33 cellular contexts compared by ENCODE assay signal in the genomic region with DNA sequence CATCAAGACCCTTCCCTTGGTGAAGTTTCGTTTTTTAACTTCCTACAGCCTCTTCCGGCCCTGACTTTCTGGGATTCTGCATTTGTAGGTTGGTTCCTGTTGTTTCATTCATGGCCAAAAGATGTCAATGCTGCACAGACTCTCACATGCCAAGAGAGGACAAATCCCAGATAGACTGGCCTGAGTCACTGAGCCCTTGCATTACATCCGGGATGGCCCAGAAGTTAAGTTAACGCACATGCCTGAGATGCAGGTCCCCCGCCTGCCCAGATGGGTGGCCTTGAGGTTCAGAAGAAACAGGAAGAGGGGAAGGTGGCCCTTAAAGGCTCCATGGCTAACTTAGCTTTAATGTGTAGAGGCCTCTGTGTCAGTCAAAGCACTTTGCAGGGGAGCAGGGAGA. TPM values are rescaled to one million over a fixed set of nuclear protein-coding genes. Genes with fewer than 3 reads are reported as not detected.
A peak's percentile ranks its signal among the peaks of the same experiment; 100 is the strongest.
DNase-seq lines count a peak whose midpoint lies in the region; ATAC-seq, FAIRE-seq and TF ChIP-seq lines count a peak whose summit lies in the region.
"Had no signal": no experiment of that assay in that cellular context is flagged by ENCODE, and none has a peak within 500 bp of the region (broad histone marks: within the 10 kb centered on the region; RNA-seq: fewer than 3 reads in every experiment).

No MANE protein-coding gene starts in this region.

- H3K4me1 ChIP-seq in keratinocyte (ENCODE audit: control insufficient read depth, extremely low read depth, insufficient read depth, low read length), result peaks cover 21% of the 10 kb centered on the region
- H3K4me1 ChIP-seq: A549 had no signal

- H2AFZ ChIP-seq in keratinocyte (ENCODE audit: control insufficient read depth, low read length), result no peak overlapping the region

- no peaks in the 10 kb centered on the region for H3K9me1 ChIP-seq in keratinocyte (ENCODE audit: control insufficient read depth, extremely low read depth, insufficient read depth, low read length)

- no peak for TF ChIP-seq CTCF in keratinocyte (optimal IDR thresholded peaks at IDR 0.05 in 1 of 3, IDR thresholded peaks at IDR 0.05 in 1 of 3, conservative IDR thresholded peaks at IDR 0.05 in 1 of 3; ENCODE audit: extremely low read depth in 1 of 3, insufficient read depth in 2 of 3, low read length in 3 of 3)
- TF ChIP-seq CTCF in endothelial cell (IDR thresholded peaks at IDR 0.05; ENCODE audit: unreplicated experiment), result no peak

- no peaks in the 10 kb centered on the region for H3K36me3 Mint-ChIP-seq in endothelial cell (ENCODE audit: low read depth, unreplicated experiment)
- H3K36me3 Mint-ChIP-seq in T-helper 2 cell treated with Interferon-gamma antibody and Interleukin-4, amounts not matched to agents 5 μg/mL and 100 μg/mL, for 36 hours (ENCODE audit: low read depth), result no peaks in the 10 kb centered on the region
- H3K36me3 Mint-ChIP-seq: activated naive CD4-positive, alpha-beta T cell treated with anti-CD3 and anti-CD28 coated beads, Interleukin-2, amount 50 U/mL, for 24 hours; CD4-positive, alpha-beta memory T cell; mesothelial cell of epicardium had no signal

- H3K4me3 Mint-ChIP-seq in endothelial cell (ENCODE audit: unreplicated experiment), result no peak overlapping the region
- no peak overlapping the region for H3K4me3 Mint-ChIP-seq in T-helper 2 cell treated with Interferon-gamma antibody and Interleukin-4, amounts not matched to agents 5 μg/mL and 100 μg/mL, for 36 hours
- H3K4me3 Mint-ChIP-seq: activated CD4-positive, alpha-beta memory T cell treated with anti-CD3 and anti-CD28 coated beads, Interleukin-2, amount 10 ng/mL, durations not matched to agents 7 days and 5 days; activated naive CD4-positive, alpha-beta T cell treated with anti-CD3 and anti-CD28 coated beads, Interleukin-2, amount 50 U/mL, for 24 hours; mesothelial cell of epicardium; T-helper 1 cell treated with Interleukin-12 subunit alpha and Interleukin-12 subunit beta and Interleukin-4 antibody, amounts not matched to agents 30 μg/mL and 1 μg/mL, for 36 hours had no signal

- dilution Hi-C loops in keratinocyte (cut with MboI; ENCODE audit: extremely low pct_ligation_motif_present, low sequenced_read_pairs), result loop anchor here (25.0 kb wide), 1 partner anchor 314 kb away; no protein-coding TSS in a partner anchor

- no peaks in the 10 kb centered on the region for H3K9me3 ChIP-seq in keratinocyte (ENCODE audit: control insufficient read depth, low read depth, low read length)
- H3K9me3 ChIP-seq: A549, sigmoid colon, stomach had no signal

- no peaks in the 10 kb centered on the region for H4K20me1 ChIP-seq in keratinocyte (ENCODE audit: control insufficient read depth, extremely low read depth, insufficient read depth, low read length)

- no peak overlapping the region for H3K27ac Mint-ChIP-seq in endothelial cell (ENCODE audit: unreplicated experiment)
- no peak overlapping the region for H3K27ac Mint-ChIP-seq in T-helper 2 cell treated with Interferon-gamma antibody and Interleukin-4, amounts not matched to agents 5 μg/mL and 100 μg/mL, for 36 hours
- H3K27ac Mint-ChIP-seq: activated CD4-positive, alpha-beta memory T cell treated with anti-CD3 and anti-CD28 coated beads, Interleukin-2, amount 10 ng/mL, durations not matched to agents 7 days and 5 days; activated naive CD4-positive, alpha-beta T cell treated with anti-CD3 and anti-CD28 coated beads, Interleukin-2, amount 50 U/mL, for 24 hours; CD4-positive, alpha-beta memory T cell; mesothelial cell of epicardium; T-helper 1 cell treated with Interleukin-12 subunit alpha and Interleukin-12 subunit beta and Interleukin-4 antibody, amounts not matched to agents 30 μg/mL and 1 μg/mL, for 36 hours had no signal

- DNase-seq in AG20443 (ENCODE audit: low spot score) (peak; percentile 40), M059J (ENCODE audit: low read depth) (peak; percentile 16), amniotic epithelial cell (ENCODE audit: low read depth) (peak; percentile 11), keratinocyte (ENCODE audit: low read depth, low spot score) (no peak), endothelial cell (ENCODE audit: low spot score) (no peak), NCI-H2029 (lab: John Stamatoyannopoulos, UW) (no peak)
- no peak for DNase-seq in T-helper 2 cell treated with Interferon-gamma antibody and Interleukin-4, amounts not matched to agents 5 μg/mL and 100 μg/mL, for 36 hours (ENCODE audit: low spot score)
- DNase-seq: activated CD4-positive, alpha-beta memory T cell treated with anti-CD3 and anti-CD28 coated beads, Interleukin-2, amount 10 ng/mL, durations not matched to agents 7 days and 5 days; activated CD4-positive, alpha-beta T cell treated with anti-CD3 and anti-CD28 coated beads for 1 hour; aorta; CD4-positive, alpha-beta memory T cell; effector CD4-positive, alpha-beta T cell; foreskin melanocyte; heart left ventricle; kidney; left ventricle myocardium superior; NCI-H1092 treated with DMSO at 0.1 percent for 48 hours; NCI-H187 treated with DMSO at 0.1 percent for 48 hours; NCI-H2171 treated with DMSO at 0.1 percent for 48 hours; NCI-H510A; sigmoid colon; stimulated activated CD4-positive, alpha-beta T cell treated with anti-CD3 and anti-CD28 coated beads, Interleukin-4, amount 100 ng/mL, for 1 hour; stomach had no signal

- H3K27me3 ChIP-seq in keratinocyte (ENCODE audit: control insufficient read depth, extremely low read depth, insufficient read depth, low read length), result no peaks in the 10 kb centered on the region
- H3K27me3 ChIP-seq: sigmoid colon had no signal

- H3K4me1 Mint-ChIP-seq in endothelial cell (ENCODE audit: unreplicated experiment), result no peaks in the 10 kb centered on the region
- peaks cover 12% of the 10 kb centered on the region for H3K4me1 Mint-ChIP-seq in T-helper 2 cell treated with Interferon-gamma antibody and Interleukin-4, amounts not matched to agents 5 μg/mL and 100 μg/mL, for 36 hours (ENCODE audit: low read depth)

- H3K36me3 ChIP-seq in keratinocyte (ENCODE audit: control insufficient read depth in 2 of 2, extremely low read depth in 1 of 2, insufficient read depth in 2 of 2, low read length in 2 of 2), result no peaks in the 10 kb centered on the region
- H3K36me3 ChIP-seq: heart left ventricle, sigmoid colon, stomach had no signal

- H3K27ac ChIP-seq in keratinocyte (ENCODE audit: control insufficient read depth, insufficient read depth, low read length), result peak overlapping the region; percentile 92
- H3K27ac ChIP-seq: A549, heart left ventricle, sigmoid colon, stomach had no signal

- peak overlapping the region; percentile 97 for H3K4me2 ChIP-seq in keratinocyte (ENCODE audit: control insufficient read depth, extremely low read depth, insufficient read depth, low read depth, low read length)
- H3K4me2 ChIP-seq: A549 had no signal

- no peak overlapping the region for H3K9ac ChIP-seq in keratinocyte (ENCODE audit: control insufficient read depth, extremely low read depth, insufficient read depth, low read length)

- H3K9me3 Mint-ChIP-seq in endothelial cell (ENCODE audit: unreplicated experiment), result no peaks in the 10 kb centered on the region
- no peaks in the 10 kb centered on the region for H3K9me3 Mint-ChIP-seq in T-helper 2 cell treated with Interferon-gamma antibody and Interleukin-4, amounts not matched to agents 5 μg/mL and 100 μg/mL, for 36 hours
- H3K9me3 Mint-ChIP-seq: activated CD4-positive, alpha-beta memory T cell treated with anti-CD3 and anti-CD28 coated beads, Interleukin-2, amount 10 ng/mL, durations not matched to agents 7 days and 5 days; activated naive CD4-positive, alpha-beta T cell treated with anti-CD3 and anti-CD28 coated beads, Interleukin-2, amount 50 U/mL, for 24 hours; T-helper 1 cell treated with Interleukin-12 subunit alpha and Interleukin-12 subunit beta and Interleukin-4 antibody, amounts not matched to agents 30 μg/mL and 1 μg/mL, for 36 hours had no signal

- no peak overlapping the region for H3K4me3 ChIP-seq in keratinocyte (ENCODE audit: control insufficient read depth in 2 of 3, extremely low read depth in 1 of 3, insufficient read depth in 2 of 3, low read depth in 1 of 3, low read length in 3 of 3)
- H3K4me3 ChIP-seq: A549, heart left ventricle, sigmoid colon, stomach had no signal

- peak; percentile 55 for FAIRE-seq in keratinocyte (lab: Jason Lieb, UNC)
- FAIRE-seq: A549, colon, GM19239, HepG2, kidney, urothelium cell line had no signal

- ATAC-seq in GM18502 (IDR thresholded peaks at IDR 0.05; ENCODE audit: poor library complexity, unreplicated experiment), result no peak
- ATAC-seq: A549, heart left ventricle, HepG2, left ventricle myocardium superior, SK-N-SH treated with all-trans-retinoic acid at 6 μM for 48 hours had no signal

- H3K79me2 ChIP-seq in keratinocyte (ENCODE audit: control insufficient read depth, insufficient read depth, low read length), result no peaks in the 10 kb centered on the region

- peaks cover 7% of the 10 kb centered on the region for H3K27me3 Mint-ChIP-seq in endothelial cell (ENCODE audit: unreplicated experiment)
- peaks cover 3% of the 10 kb centered on the region for H3K27me3 Mint-ChIP-seq in T-helper 2 cell treated with Interferon-gamma antibody and Interleukin-4, amounts not matched to agents 5 μg/mL and 100 μg/mL, for 36 hours (ENCODE audit: low read depth)

RNA-seq across cellular contexts. Expression of a gene that starts 51.6 kb away (rescaled TPM):
- total RNA-seq in M059J (2014; rRNA removed; shearing (Covaris generic)), result 0.57 and 2.6 TPM in 2 replicates
- polyA plus RNA-seq in keratinocyte, result 4.3 to 7.2 TPM (median 6.2 TPM) in 3 replicates
- polyA plus RNA-seq in keratinocyte (2011; ENCODE audit: low read depth), result 6.6 TPM
- 2.7 and 3.8 TPM in 2 replicates for polyA plus RNA-seq in keratinocyte (2011; cell fraction: cytosol; rRNA removed)
- 17.0 and 19.0 TPM in 2 replicates for polyA plus RNA-seq in keratinocyte (2011; cell fraction: nucleus; rRNA removed)
- 6.6 and 6.7 TPM in 2 replicates for polyA plus RNA-seq in keratinocyte (2012; ENCODE audit: low replicate concordance)
- polyA minus RNA-seq in keratinocyte, result 19.8 to 41.2 TPM (median 29.3 TPM) in 3 replicates
- 7.1 TPM for polyA minus RNA-seq in keratinocyte (2011; cell fraction: cytosol; rRNA and poly(A)+ RNA removed)
- polyA minus RNA-seq in keratinocyte (2011; cell fraction: nucleus; rRNA and poly(A)+ RNA removed), result 23.6 and 48.1 TPM in 2 replicates
- 12.0 TPM for total RNA-seq in endothelial cell (ENCODE audit: unreplicated experiment)

Comparison
In these comparisons a context has a peak if more than half of its experiments do, and no peak if none do; other contexts are left out.
1. DNase-seq: peak in AG20443 (single experiment), M059J (single experiment) and amniotic epithelial cell (single experiment); none in keratinocyte (single experiment), endothelial cell (single experiment), NCI-H2029 (single experiment) and T-helper 2 cell treated with Interferon-gamma antibody and Interleukin-4, amounts not matched to agents 5 μg/mL and 100 μg/mL, for 36 hours (single experiment).